In the genomic region with DNA sequence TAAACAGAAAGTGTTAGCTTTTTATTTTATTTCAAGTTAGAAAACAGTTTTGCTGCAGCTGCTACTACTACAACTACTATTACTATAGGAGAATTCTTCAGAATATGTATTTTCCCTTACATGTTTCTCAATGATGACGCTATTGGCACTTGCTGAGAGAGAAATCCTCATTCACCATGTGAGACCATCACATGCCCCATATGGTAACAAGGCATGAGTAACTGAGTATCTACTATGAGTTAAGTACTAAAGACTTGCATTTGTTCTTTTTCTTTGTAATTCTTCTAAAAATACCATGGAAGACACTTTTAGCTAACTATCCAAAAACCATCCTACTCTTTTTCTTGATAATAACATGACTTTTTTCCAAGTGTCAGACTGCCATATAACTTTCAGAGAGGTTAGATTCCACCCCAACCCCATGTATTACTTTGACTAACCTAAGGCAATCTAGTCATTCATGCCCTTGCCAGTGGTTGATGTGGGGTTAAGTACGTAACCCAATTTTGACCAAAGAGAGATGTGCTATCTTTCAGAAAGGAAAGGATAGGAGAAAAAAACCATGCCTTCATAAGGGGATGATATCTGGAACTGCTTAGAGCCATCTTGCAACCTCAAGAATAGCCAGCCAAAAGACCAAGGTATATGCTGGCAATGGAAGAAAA, we compare ENCODE assay signal across 14 cellular contexts.
"Had no signal": no experiment of that assay in that cellular context is flagged by ENCODE, and none has a peak within 500 bp of the region (broad histone marks: within the 10 kb centered on the region; RNA-seq: fewer than 3 reads in every experiment).

No MANE protein-coding gene starts in this region.

- H3K4me1 Mint-ChIP-seq: activated B cell treated with CpG ODN at 0.5 μM for 24 hours had no signal

- H3K27ac Mint-ChIP-seq: activated B cell treated with CpG ODN at 0.5 μM for 24 hours, memory B cell, neural progenitor cell, T-cell had no signal

- ATAC-seq: SK-N-SH treated with all-trans-retinoic acid at 6 μM for 48 hours, T-cell had no signal

- DNase-seq: activated B cell treated with CpG ODN at 0.5 μM for 24 hours; activated gamma-delta T cell; aorta; brain microvascular endothelial cell; central memory CD4-positive, alpha-beta T cell; dorsolateral prefrontal cortex; SIG-M5; stimulated activated naive CD4-positive, alpha-beta T cell; T-cell; T-helper 9 cell; transverse colon had no signal

- H3K27me3 Mint-ChIP-seq: activated B cell treated with CpG ODN at 0.5 μM for 24 hours, memory B cell, T-cell had no signal

- H3K4me3 Mint-ChIP-seq: activated B cell treated with CpG ODN at 0.5 μM for 24 hours, memory B cell, neural progenitor cell, T-cell had no signal
